In the genomic region with DNA sequence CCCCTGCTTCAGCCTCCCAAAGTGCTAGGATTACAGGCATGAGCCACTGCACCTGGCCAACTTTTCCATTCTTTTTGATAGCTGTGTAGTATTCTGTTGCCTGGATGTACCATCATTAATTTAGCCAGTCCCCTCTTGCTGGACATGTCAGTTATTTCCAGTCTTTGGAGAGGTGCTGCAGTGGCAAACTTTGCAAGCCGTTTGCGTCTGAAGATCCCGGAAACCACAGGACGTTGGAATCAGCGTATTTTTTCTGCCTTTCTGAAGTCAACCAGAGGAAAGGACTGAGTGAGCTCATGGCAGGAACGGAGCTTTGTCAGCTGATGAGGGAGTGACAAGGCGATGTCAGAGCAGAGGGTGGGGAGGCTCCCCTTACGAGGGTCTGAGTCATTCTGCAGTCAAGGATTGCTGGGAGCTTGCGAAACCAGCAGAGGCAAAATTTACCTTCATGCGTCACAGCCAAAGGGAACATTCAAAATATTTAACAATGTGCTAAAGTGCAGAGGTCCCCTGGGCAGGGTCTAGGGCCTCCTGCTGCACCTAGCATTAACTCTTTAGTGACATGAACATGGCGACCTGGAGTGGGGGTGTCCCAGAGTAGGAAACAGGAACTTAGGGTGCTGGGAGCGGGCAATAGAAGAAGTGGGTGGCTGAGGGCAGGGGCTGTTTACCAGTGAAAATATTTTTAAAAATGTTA, we compare ENCODE assay signal across 8 cellular contexts. TPM values are rescaled to one million over a fixed set of nuclear protein-coding genes. Genes with fewer than 3 reads are reported as not detected.
DNase-seq lines count a peak whose midpoint lies in the region; ATAC-seq and TF ChIP-seq lines count a peak whose summit lies in the region.

No MANE protein-coding gene starts in this region.

- no peaks in the 10 kb centered on the region for H3K79me2 ChIP-seq in smooth muscle cell (ENCODE audit: low read depth)

- H3K27ac ChIP-seq in heart right ventricle (peak overlapping the region in 6 of 10 donors; percentile 19 to 95 (median 45)), smooth muscle cell (ENCODE audit: low read depth) (peak overlapping the region; percentile 74)

- peaks cover 0 to 48% (median 0%) of the 10 kb centered on the region in 9 donors for H3K4me1 ChIP-seq in heart right ventricle
- no peaks in the 10 kb centered on the region for H3K4me1 ChIP-seq in smooth muscle cell (ENCODE audit: low read depth)

- H3K9ac ChIP-seq in smooth muscle cell (ENCODE audit: low read depth): no peak overlapping the region

- H3K9me3 Mint-ChIP-seq in activated CD4-positive, alpha-beta memory T cell treated with anti-CD3 and anti-CD28 coated beads, Interleukin-2, amount 10 ng/mL, durations not matched to agents 7 days and 5 days: no peaks in the 10 kb centered on the region

- peaks cover 18% of the 10 kb centered on the region for H3K27me3 Mint-ChIP-seq in activated CD4-positive, alpha-beta memory T cell treated with anti-CD3 and anti-CD28 coated beads, Interleukin-2, amount 10 ng/mL, durations not matched to agents 7 days and 5 days

- CTCF ChIA-PET in activated CD4-positive, alpha-beta memory T cell treated with anti-CD3 and anti-CD28 coated beads, Interleukin-2, amount 10 ng/mL, durations not matched to agents 7 days and 5 days (lab: Charles Lee): interaction anchor here (1.1 to 1.6 kb wide), 2 partner anchors 10 to 34 kb away, joined by 4 to 11 read pairs; partner anchors contain the start of gene DHX34

- H3F3A ChIP-seq in smooth muscle cell (ENCODE audit: low read depth): peaks cover 5% of the 10 kb centered on the region

- no peak overlapping the region for H2AFZ ChIP-seq in smooth muscle cell (ENCODE audit: low read depth)

- ATAC-seq in heart right ventricle: peak; percentile 72 to 95 (median 82)
- ATAC-seq in HG03520 (IDR thresholded peaks at IDR 0.05; ENCODE audit: unreplicated experiment): no peak

- H3K36me3 ChIP-seq in heart right ventricle (peaks cover 0 to 38% (median 0%) of the 10 kb centered on the region in 9 donors), smooth muscle cell (ENCODE audit: low read depth) (no peaks in the 10 kb centered on the region)

- no peaks in the 10 kb centered on the region for H4K20me1 ChIP-seq in smooth muscle cell (ENCODE audit: low read depth)

- H3K4me3 ChIP-seq in AG09309 (ENCODE audit: control insufficient read depth, low read depth, low read length) (no peak overlapping the region), heart right ventricle (peak overlapping the region in 1 of 10 donors; percentile 20), smooth muscle cell (no peak overlapping the region)

- intact Hi-C loops in heart right ventricle (cut with DNase I): no loop called here

- no peaks in the 10 kb centered on the region for H3K9me3 ChIP-seq in heart right ventricle
- no peaks in the 10 kb centered on the region for H3K9me3 ChIP-seq in smooth muscle cell (replicated peaks; ENCODE audit: low read depth)

- DNase-seq in AG09309 (ENCODE audit: low read depth): peak; percentile 84
- DNase-seq in HT1080 (ENCODE audit: low read depth): peak; percentile 96
- peak; percentile 26 for DNase-seq in activated CD4-positive, alpha-beta memory T cell treated with anti-CD3 and anti-CD28 coated beads, Interleukin-2, amount 10 ng/mL, durations not matched to agents 7 days and 5 days
- peak in 1 of 2 donors; percentile 41 for DNase-seq in heart right ventricle
- DNase-seq in smooth muscle cell (lab: John Stamatoyannopoulos, UW; ENCODE audit: unreplicated experiment): no peak
- no peak for DNase-seq in GM20000 (ENCODE audit: low spot score)
- no peak for DNase-seq in NCI-H526 treated with DMSO at 0.1 percent for 48 hours (lab: John Stamatoyannopoulos, UW)

- 38 to 39% methylated on average over 12 of the region's 12 CpGs for WGBS in heart right ventricle, 2 donors
- 35% methylated on average over 12 of the region's 12 CpGs for WGBS in smooth muscle cell (ENCODE audit: low lambda C conversion rate)

- TF ChIP-seq CTCF in AG09309 (IDR thresholded peaks at IDR 0.05; ENCODE audit: control insufficient read depth, insufficient read depth, low read depth, low read length, missing control alignments): no peak
- TF ChIP-seq CTCF in heart right ventricle (IDR thresholded peaks at IDR 0.05): no peak
- TF ChIP-seq CTCF in smooth muscle cell (IDR thresholded peaks at IDR 0.05; ENCODE audit: borderline replicate concordance, insufficient read depth, poor library complexity, severe bottlenecking): no peak
- TF ChIP-seq CTCF in GM20000 (IDR thresholded peaks at IDR 0.05; ENCODE audit: extremely low read depth, missing control alignments): no peak

- POLR2A ChIA-PET in activated CD4-positive, alpha-beta memory T cell treated with anti-CD3 and anti-CD28 coated beads, Interleukin-2, amount 10 ng/mL, durations not matched to agents 7 days and 5 days (lab: Charles Lee): interaction anchor here (0.8 to 0.9 kb wide), 2 partner anchors 13 to 20 kb away, joined by 3 read pairs; no protein-coding TSS in a partner anchor

- H3K4me3 Mint-ChIP-seq in activated CD4-positive, alpha-beta memory T cell treated with anti-CD3 and anti-CD28 coated beads, Interleukin-2, amount 10 ng/mL, durations not matched to agents 7 days and 5 days: no peak overlapping the region

- H3K4me2 ChIP-seq in smooth muscle cell: peak overlapping the region; percentile 53

- peaks cover 8% of the 10 kb centered on the region for H3K4me1 Mint-ChIP-seq in activated CD4-positive, alpha-beta memory T cell treated with anti-CD3 and anti-CD28 coated beads, Interleukin-2, amount 10 ng/mL, durations not matched to agents 7 days and 5 days

- H3K27ac Mint-ChIP-seq in activated CD4-positive, alpha-beta memory T cell treated with anti-CD3 and anti-CD28 coated beads, Interleukin-2, amount 10 ng/mL, durations not matched to agents 7 days and 5 days: no peak overlapping the region

- H3K27me3 ChIP-seq in heart right ventricle (peaks cover 0 to 15% (median 5%) of the 10 kb centered on the region in 7 donors), smooth muscle cell (ENCODE audit: low read depth) (no peaks in the 10 kb centered on the region)

- no peaks in the 10 kb centered on the region for H3K36me3 Mint-ChIP-seq in activated CD4-positive, alpha-beta memory T cell treated with anti-CD3 and anti-CD28 coated beads, Interleukin-2, amount 10 ng/mL, durations not matched to agents 7 days and 5 days (ENCODE audit: low read depth)

RNA-seq across cellular contexts. Expression of gene C5AR1, which starts 5.6 kb away (rescaled TPM):
- total RNA-seq in HT1080 (2014; rRNA removed; shearing (Covaris generic)): 0.03 TPM in 1 of 2 replicates, not detected in the other
- 0.54 and 0.64 TPM in 2 replicates for polyA plus RNA-seq in HT1080 (2015; cell fraction: cytosol; rRNA removed)
- polyA plus RNA-seq in HT1080 (2015; cell fraction: nucleus; rRNA removed): 0.41 and 0.62 TPM in 2 replicates
- not detected for total RNA-seq in activated CD4-positive, alpha-beta memory T cell treated with anti-CD3 and anti-CD28 coated beads, Interleukin-2, amount 10 ng/mL, durations not matched to agents 7 days and 5 days
- total RNA-seq in heart right ventricle (10 to 100 TPM in 3 of 10 donors, 1 to 10 TPM in 7; 4.5 to 18.6 (median 6.9) TPM), smooth muscle cell (0.49 and 1.6 TPM in 2 replicates)
- polyA plus RNA-seq in heart right ventricle (1 to 10 TPM; 1.7 to 5.4 TPM), smooth muscle cell (0.48 and 1.1 TPM in 2 replicates)

RNA-seq across cellular contexts. Expression of gene C5AR2, which starts 16.7 kb away (rescaled TPM):
- total RNA-seq in HT1080 (2014; rRNA removed; shearing (Covaris generic)): 0.30 TPM in 1 of 2 replicates, not detected in the other
- 0.01 TPM in 1 of 2 replicates, not detected in the other for polyA plus RNA-seq in HT1080 (2015; cell fraction: cytosol; rRNA removed)
- not detected in 2 replicates for polyA plus RNA-seq in HT1080 (2015; cell fraction: nucleus; rRNA removed)
- 1 to 10 TPM; 4.7 to 5.5 TPM for total RNA-seq in activated CD4-positive, alpha-beta memory T cell treated with anti-CD3 and anti-CD28 coated beads, Interleukin-2, amount 10 ng/mL, durations not matched to agents 7 days and 5 days
- total RNA-seq in heart right ventricle: 1 to 10 TPM in 3 of 10 donors, under 1 TPM in 7; 0.28 to 2.3 (median 0.59) TPM
- polyA plus RNA-seq in heart right ventricle: under 1 TPM; 0.22 to 0.51 TPM
- total RNA-seq in smooth muscle cell: 0.09 and 0.49 TPM in 2 replicates
- not detected in 2 replicates for polyA plus RNA-seq in smooth muscle cell

RNA-seq across cellular contexts. Expression of gene DHX34, which starts 33.8 kb away (rescaled TPM):
- 25.9 and 26.8 TPM in 2 replicates for total RNA-seq in HT1080 (2014; rRNA removed; shearing (Covaris generic))
- polyA plus RNA-seq in HT1080 (2015; cell fraction: cytosol; rRNA removed): 17.3 and 17.7 TPM in 2 replicates
- 53.4 and 57.7 TPM in 2 replicates for polyA plus RNA-seq in HT1080 (2015; cell fraction: nucleus; rRNA removed)
- total RNA-seq in activated CD4-positive, alpha-beta memory T cell treated with anti-CD3 and anti-CD28 coated beads, Interleukin-2, amount 10 ng/mL, durations not matched to agents 7 days and 5 days: 10 to 100 TPM; 10.3 to 10.5 TPM
- total RNA-seq in heart right ventricle (1 to 10 TPM; 4.4 to 8.8 (median 5.5) TPM), smooth muscle cell (7.1 and 9.8 TPM in 2 replicates)
- polyA plus RNA-seq in heart right ventricle (10 to 100 TPM in 1 of 2 donors, 1 to 10 TPM in 1; 9.7 to 11.7 TPM), smooth muscle cell (9.7 and 9.8 TPM in 2 replicates)

RNA-seq across cellular contexts. Expression of gene INAFM1, which starts 40.6 kb away (rescaled TPM):
- 1.5 and 4.0 TPM in 2 replicates for total RNA-seq in HT1080 (2014; rRNA removed; shearing (Covaris generic))
- polyA plus RNA-seq in HT1080 (2015; cell fraction: cytosol; rRNA removed): 2.9 and 3.6 TPM in 2 replicates
- polyA plus RNA-seq in HT1080 (2015; cell fraction: nucleus; rRNA removed): 4.4 and 6.0 TPM in 2 replicates
- 10 to 100 TPM; 12.6 to 13.9 TPM for total RNA-seq in activated CD4-positive, alpha-beta memory T cell treated with anti-CD3 and anti-CD28 coated beads, Interleukin-2, amount 10 ng/mL, durations not matched to agents 7 days and 5 days
- 10 to 100 TPM in 8 of 10 donors, 1 to 10 TPM in 2; 9.2 to 14.2 (median 11.6) TPM for total RNA-seq in heart right ventricle
- 10 to 100 TPM; 13.7 to 16.4 TPM for polyA plus RNA-seq in heart right ventricle
- total RNA-seq in smooth muscle cell: 7.2 and 8.0 TPM in 2 replicates
- 29.7 and 31.5 TPM in 2 replicates for polyA plus RNA-seq in smooth muscle cell

RNA-seq across cellular contexts. Expression of gene CCDC9, which starts 58.9 kb away (rescaled TPM):
- total RNA-seq in HT1080 (2014; rRNA removed; shearing (Covaris generic)): 3.6 and 3.8 TPM in 2 replicates
- 8.7 and 11.5 TPM in 2 replicates for polyA plus RNA-seq in HT1080 (2015; cell fraction: cytosol; rRNA removed)
- 18.3 and 22.7 TPM in 2 replicates for polyA plus RNA-seq in HT1080 (2015; cell fraction: nucleus; rRNA removed)
- total RNA-seq in activated CD4-positive, alpha-beta memory T cell treated with anti-CD3 and anti-CD28 coated beads, Interleukin-2, amount 10 ng/mL, durations not matched to agents 7 days and 5 days: 10 to 100 TPM; 29.9 to 30.2 TPM
- 10 to 100 TPM; 14.2 to 28.7 (median 17.4) TPM for total RNA-seq in heart right ventricle
- polyA plus RNA-seq in heart right ventricle: 10 to 100 TPM; 15.8 to 31.1 TPM
- 4.7 and 6.4 TPM in 2 replicates for total RNA-seq in smooth muscle cell
- polyA plus RNA-seq in smooth muscle cell: 12.7 and 29.5 TPM in 2 replicates

Comparison
In these comparisons a context has a peak if more than half of its experiments do, and no peak if none do; other contexts are left out.
1. DNase-seq: peak in AG09309 (single experiment), HT1080 (single experiment) and activated CD4-positive, alpha-beta memory T cell treated with anti-CD3 and anti-CD28 coated beads, Interleukin-2, amount 10 ng/mL, durations not matched to agents 7 days and 5 days (single experiment); none in smooth muscle cell (single experiment), GM20000 (single experiment) and NCI-H526 treated with DMSO at 0.1 percent for 48 hours (single experiment).